Comparison of ENCODE assay signal across 8 cellular contexts in the genomic region with DNA sequence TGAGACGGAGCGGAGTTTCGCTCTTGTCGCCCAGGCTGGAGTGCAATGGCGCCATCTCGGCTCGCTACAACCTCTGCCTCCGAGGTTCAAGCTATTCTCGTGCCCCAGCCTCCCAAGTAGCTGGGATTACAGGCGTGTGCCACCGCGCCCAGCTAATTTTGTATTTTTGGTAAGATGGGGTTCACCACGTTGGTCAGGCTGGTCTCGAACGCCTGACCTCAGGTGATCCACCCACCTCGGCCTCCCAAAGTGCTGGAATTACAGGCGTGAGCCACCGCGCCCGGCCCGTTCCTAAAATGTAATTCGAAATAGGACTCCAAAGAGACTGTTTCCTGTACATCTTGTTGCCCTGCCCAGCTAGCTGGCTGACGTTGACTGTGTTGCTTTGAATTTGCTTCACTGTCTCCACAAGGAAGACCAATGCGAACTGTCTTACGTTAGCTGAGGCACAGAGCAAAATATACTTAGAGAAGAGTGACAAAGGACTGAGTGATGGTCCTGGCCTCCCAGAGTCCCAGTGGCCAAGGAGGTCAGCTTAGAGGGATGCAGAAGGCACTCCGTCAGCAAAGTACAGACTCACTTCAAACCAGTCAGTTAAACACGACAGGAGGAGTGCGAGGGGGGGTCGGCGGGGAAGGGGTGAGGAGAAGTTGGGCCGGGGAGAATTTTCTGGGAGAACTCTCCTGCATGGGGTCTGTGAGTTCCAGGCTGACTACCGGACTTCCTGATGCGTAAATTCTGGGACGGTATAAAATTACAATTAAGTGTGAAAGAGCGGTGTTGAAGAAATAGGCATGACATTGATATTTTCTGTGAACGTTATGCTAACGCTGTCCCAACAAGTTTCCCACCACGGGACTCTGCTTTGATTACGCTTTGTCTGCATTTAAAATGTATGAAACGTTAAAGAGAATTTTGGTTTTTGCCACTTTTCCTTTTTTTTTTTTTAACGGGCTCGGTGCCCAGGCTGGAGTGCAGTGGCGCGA.
A peak's percentile ranks its signal among the peaks of the same experiment; 100 is the strongest.
DNase-seq lines count a peak whose midpoint lies in the region; ATAC-seq and TF ChIP-seq lines count a peak whose summit lies in the region.

No MANE protein-coding gene starts in this region.

- DNase-seq in AG09309 (ENCODE audit: low read depth) (no peak), astrocyte of the cerebellum (ENCODE audit: low read depth) (no peak), caudate nucleus (lab: John Stamatoyannopoulos, UW) (no peak), ecto neural progenitor cell (ENCODE audit: low spot score) (no peak), activated gamma-delta T cell treated with Interleukin-2 at 50 U/mL for 16 hours (no peak)

- H3K9me3 ChIP-seq in HUES6 (ENCODE audit: control insufficient read depth, insufficient read depth, low read depth, low read length) (no peaks in the 10 kb centered on the region), muscle layer of duodenum (ENCODE audit: control insufficient read depth in 1 of 2, low read length in 2 of 2) (no peaks in the 10 kb centered on the region)

- no peak overlapping the region for H3K9ac ChIP-seq in HUES6 (ENCODE audit: low read length)

- H3K4me1 ChIP-seq in HUES6 (ENCODE audit: control insufficient read depth, insufficient read depth, low read length) (no peaks in the 10 kb centered on the region), muscle layer of duodenum (ENCODE audit: control insufficient read depth in 1 of 2, insufficient read depth in 2 of 2, low read length in 2 of 2) (peaks cover 4 to 8% of the 10 kb centered on the region in 2 donors)

- H3K36me3 ChIP-seq in HUES6 (ENCODE audit: control insufficient read depth, insufficient read depth, low read length) (no peaks in the 10 kb centered on the region), muscle layer of duodenum (ENCODE audit: control insufficient read depth in 1 of 2, insufficient read depth in 2 of 2, low read length in 2 of 2) (no peaks in the 10 kb centered on the region)

- in situ Hi-C loops in astrocyte of the cerebellum (cut with HindIII; ENCODE audit: low sequenced_read_pairs): no loop called here

- H3K4me3 ChIP-seq in AG09309 (ENCODE audit: control insufficient read depth, low read depth, low read length) (peak overlapping the region; percentile 22), HUES6 (ENCODE audit: low read depth, low read length) (peak overlapping the region; percentile 67), astrocyte of the cerebellum (ENCODE audit: low read depth, low read length) (peak overlapping the region; percentile 42), muscle layer of duodenum (ENCODE audit: low read depth in 1 of 2, low read length in 2 of 2) (peak overlapping the region; percentile 37 to 40)

- no peak for ATAC-seq in HG03442 (IDR thresholded peaks at IDR 0.05; ENCODE audit: unreplicated experiment)

- peaks cover 21% of the 10 kb centered on the region for H3K27me3 ChIP-seq in HUES6 (ENCODE audit: control insufficient read depth, insufficient read depth, low read length)
- H3K27me3 ChIP-seq in muscle layer of duodenum (ENCODE audit: low read depth, low read length): no peaks in the 10 kb centered on the region

- H3K27ac ChIP-seq in HUES6 (ENCODE audit: low read depth, low read length): no peak overlapping the region
- H3K27ac ChIP-seq in muscle layer of duodenum (ENCODE audit: low read length): no peak overlapping the region
- no peak overlapping the region for H3K27ac ChIP-seq in caudate nucleus (ENCODE audit: low read depth, low read length)

- TF ChIP-seq CTCF in AG09309 (IDR thresholded peaks at IDR 0.05; ENCODE audit: control insufficient read depth, insufficient read depth, low read depth, low read length, missing control alignments) (no peak), astrocyte of the cerebellum (IDR thresholded peaks at IDR 0.05; ENCODE audit: low read depth, low read length, missing control alignments) (no peak)
